Comparison of ENCODE assay signal across 8 cellular contexts in the genomic region with DNA sequence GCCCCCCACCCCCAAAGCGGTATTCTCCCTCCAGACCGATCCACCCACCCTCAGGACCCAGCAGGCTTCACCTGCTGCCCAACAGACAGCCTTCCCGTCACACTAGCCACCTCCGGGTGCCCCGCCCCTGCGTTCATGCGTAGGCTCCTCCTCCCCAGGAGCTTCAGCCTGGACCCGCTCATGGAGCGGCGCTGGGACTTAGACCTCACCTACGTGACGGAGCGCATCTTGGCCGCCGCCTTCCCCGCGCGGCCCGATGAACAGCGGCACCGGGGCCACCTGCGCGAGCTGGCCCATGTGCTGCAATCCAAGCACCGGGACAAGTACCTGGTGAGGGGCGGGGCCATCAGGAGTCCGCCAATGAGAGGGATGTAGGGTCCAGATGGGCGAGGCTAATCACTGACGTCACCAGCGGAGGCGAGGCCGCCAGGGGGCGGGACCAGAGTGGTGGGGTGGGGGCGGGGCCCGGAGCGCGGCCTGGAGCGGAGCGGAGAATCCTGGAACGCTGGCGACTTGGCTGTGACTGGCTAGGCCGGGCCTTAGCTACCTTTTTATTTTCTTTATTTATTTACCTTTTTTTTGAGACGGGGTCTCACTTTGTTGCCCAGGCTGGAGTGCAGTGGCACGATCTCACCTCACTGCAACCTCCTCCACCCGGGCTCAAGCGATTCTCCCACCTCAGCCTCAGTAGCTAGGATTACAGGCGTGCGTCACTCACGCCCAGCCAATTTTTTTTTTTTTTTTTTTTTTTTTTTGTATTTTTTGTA. TPM values are rescaled to one million over a fixed set of nuclear protein-coding genes. Genes with fewer than 3 reads are reported as not detected.
DNase-seq lines count a peak whose midpoint lies in the region; ATAC-seq and TF ChIP-seq lines count a peak whose summit lies in the region.

No MANE protein-coding gene starts in this region.

- peak overlapping the region; percentile 77 for H3K4me3 Mint-ChIP-seq in HFFc6
- H3K4me3 Mint-ChIP-seq in progenitor cell of endocrine pancreas (ENCODE audit: low read depth), result peak overlapping the region; percentile 91

- H3K4me3 ChIP-seq in SU-DHL-6 (ENCODE audit: insufficient read depth, low read length, poor library complexity, severe bottlenecking), result peak overlapping the region; percentile 93
- peak overlapping the region; percentile 86 for H3K4me3 ChIP-seq in upper lobe of right lung

- peak overlapping the region; percentile 12; the same call in 1 of the 2 replicates for H3K27ac ChIP-seq in SU-DHL-6 (ENCODE audit: low read depth, low read length)
- peak overlapping the region; percentile 98 for H3K27ac ChIP-seq in upper lobe of right lung

- peak overlapping the region; percentile 58 for H3K9ac ChIP-seq in SU-DHL-6 (ENCODE audit: low read length)

- H3F3A ChIP-seq in SU-DHL-6 (ENCODE audit: insufficient read depth), result peaks cover 6% of the 10 kb centered on the region

- peak overlapping the region; percentile 82 for H2AFZ ChIP-seq in SU-DHL-6 (ENCODE audit: low read depth, low read length, severe bottlenecking)

- H3K79me2 ChIP-seq in SU-DHL-6 (ENCODE audit: insufficient read depth, low read length), result no peaks in the 10 kb centered on the region

- H3K9me2 ChIP-seq in SU-DHL-6 (replicated peaks; ENCODE audit: insufficient read depth, low read length), result no peaks in the 10 kb centered on the region

- no peaks in the 10 kb centered on the region for H3K9me3 ChIP-seq in SU-DHL-6 (ENCODE audit: insufficient read depth, low read length)
- H3K9me3 ChIP-seq in upper lobe of right lung, result no peaks in the 10 kb centered on the region

- TF ChIP-seq CTCF in HFFc6 (IDR thresholded peaks at IDR 0.05) (no peak), SU-DHL-6 (IDR thresholded peaks at IDR 0.05; ENCODE audit: insufficient read depth, low read length, poor library complexity, severe bottlenecking) (no peak), progenitor cell of endocrine pancreas (IDR thresholded peaks at IDR 0.05; ENCODE audit: unreplicated experiment) (no peak), upper lobe of right lung (IDR thresholded peaks at IDR 0.05) (no peak)

- ATAC-seq in left cardiac atrium (peak; percentile 73), upper lobe of right lung (peak; percentile 82)

- peak overlapping the region; percentile 60 for H3K4me2 ChIP-seq in SU-DHL-6 (ENCODE audit: low read depth, low read length, poor library complexity, severe bottlenecking)

- peaks cover 5% of the 10 kb centered on the region for H3K27me3 Mint-ChIP-seq in HFFc6 (ENCODE audit: insufficient read depth)
- H3K27me3 Mint-ChIP-seq in progenitor cell of endocrine pancreas, result peaks cover 8% of the 10 kb centered on the region

- H3K9me3 Mint-ChIP-seq in HFFc6 (no peaks in the 10 kb centered on the region), progenitor cell of endocrine pancreas (ENCODE audit: low read depth) (no peaks in the 10 kb centered on the region)

- no peaks in the 10 kb centered on the region for H4K20me1 ChIP-seq in SU-DHL-6 (ENCODE audit: low read depth, low read length)

- H3K27me3 ChIP-seq in SU-DHL-6 (ENCODE audit: low read length), result no peaks in the 10 kb centered on the region
- no peaks in the 10 kb centered on the region for H3K27me3 ChIP-seq in upper lobe of right lung

- H3K36me3 Mint-ChIP-seq in HFFc6 (ENCODE audit: low read depth), result peaks cover 7% of the 10 kb centered on the region
- no peaks in the 10 kb centered on the region for H3K36me3 Mint-ChIP-seq in progenitor cell of endocrine pancreas (ENCODE audit: insufficient read depth)

- H3K36me3 ChIP-seq in SU-DHL-6 (ENCODE audit: low read length) (no peaks in the 10 kb centered on the region), upper lobe of right lung (peaks cover 63% of the 10 kb centered on the region)

- H3K27ac Mint-ChIP-seq in HFFc6, result peak overlapping the region; percentile 69
- H3K27ac Mint-ChIP-seq in progenitor cell of endocrine pancreas, result peak overlapping the region; percentile 98

- peak; percentile 63 for DNase-seq in GM04504 (ENCODE audit: low read depth)
- DNase-seq in HFFc6, result no peak
- peak; percentile 90 for DNase-seq in NCI-H1105 (lab: John Stamatoyannopoulos, UW)
- peak; percentile 86 for DNase-seq in amniotic epithelial cell (ENCODE audit: low read depth)
- peak; percentile 94 for DNase-seq in left cardiac atrium
- DNase-seq in progenitor cell of endocrine pancreas (ENCODE audit: low spot score, unreplicated experiment), result peak; percentile 88
- DNase-seq in upper lobe of right lung, result peak; percentile 97

- intact Hi-C loops in left cardiac atrium (cut with DNase I) (no loop called here), upper lobe of right lung (cut with DNase I) (no loop called here)

- peaks cover 42% of the 10 kb centered on the region for H3K4me1 ChIP-seq in upper lobe of right lung

- peaks cover 48% of the 10 kb centered on the region for H3K4me1 Mint-ChIP-seq in HFFc6 (ENCODE audit: low read depth)
- H3K4me1 Mint-ChIP-seq in progenitor cell of endocrine pancreas (ENCODE audit: low read depth), result peaks cover 10% of the 10 kb centered on the region

RNA-seq across cellular contexts. Expression of a gene that starts 4.4 kb away (rescaled TPM):
- total RNA-seq in HFFc6 (2021; fragmentation: NEBNext Ultra II Directional; extraction: Animal tissue kit (Norgen Biotek cat#: 25700)), result 10 to 100 TPM; 44.3 to 69.2 (median 58.9) TPM
- total RNA-seq in left cardiac atrium (100 to 1,000 TPM; 108 to 122 TPM), progenitor cell of endocrine pancreas (6.6 and 7.3 TPM in 2 replicates), upper lobe of right lung (232 TPM)

RNA-seq across cellular contexts. Expression of a gene that starts 24.9 kb away (rescaled TPM):
- total RNA-seq in HFFc6 (2021; fragmentation: NEBNext Ultra II Directional; extraction: Animal tissue kit (Norgen Biotek cat#: 25700)), result 10 to 100 TPM; 50.5 to 59.4 (median 54.9) TPM
- total RNA-seq in left cardiac atrium (10 to 100 TPM; 34.3 to 51.3 TPM), progenitor cell of endocrine pancreas (17.9 and 18.0 TPM in 2 replicates), upper lobe of right lung (50.4 TPM)

RNA-seq across cellular contexts. Expression of a gene that starts 43.2 kb away (rescaled TPM):
- total RNA-seq in HFFc6 (2021; fragmentation: NEBNext Ultra II Directional; extraction: Animal tissue kit (Norgen Biotek cat#: 25700)), result 100 to 1,000 TPM; 317 to 444 (median 430) TPM
- 100 to 1,000 TPM; 134 to 139 TPM for total RNA-seq in left cardiac atrium
- total RNA-seq in progenitor cell of endocrine pancreas, result 25.7 and 26.5 TPM in 2 replicates
- 34.6 TPM for total RNA-seq in upper lobe of right lung

RNA-seq across cellular contexts. Expression of a gene that starts 48.0 kb away (rescaled TPM):
- 100 to 1,000 TPM; 376 to 437 (median 392) TPM for total RNA-seq in HFFc6 (2021; fragmentation: NEBNext Ultra II Directional; extraction: Animal tissue kit (Norgen Biotek cat#: 25700))
- 100 to 1,000 TPM; 332 to 341 TPM for total RNA-seq in left cardiac atrium
- total RNA-seq in progenitor cell of endocrine pancreas, result 447 and 487 TPM in 2 replicates
- 436 TPM for total RNA-seq in upper lobe of right lung

RNA-seq across cellular contexts. Expression of a gene that starts 49.0 kb away (rescaled TPM):
- under 1 TPM; 0.12 to 0.34 (median 0.18) TPM for total RNA-seq in HFFc6 (2021; fragmentation: NEBNext Ultra II Directional; extraction: Animal tissue kit (Norgen Biotek cat#: 25700))
- total RNA-seq in left cardiac atrium, result not detected
- 0.98 and 1.1 TPM in 2 replicates for total RNA-seq in progenitor cell of endocrine pancreas
- total RNA-seq in upper lobe of right lung, result not detected
